In the genomic region with DNA sequence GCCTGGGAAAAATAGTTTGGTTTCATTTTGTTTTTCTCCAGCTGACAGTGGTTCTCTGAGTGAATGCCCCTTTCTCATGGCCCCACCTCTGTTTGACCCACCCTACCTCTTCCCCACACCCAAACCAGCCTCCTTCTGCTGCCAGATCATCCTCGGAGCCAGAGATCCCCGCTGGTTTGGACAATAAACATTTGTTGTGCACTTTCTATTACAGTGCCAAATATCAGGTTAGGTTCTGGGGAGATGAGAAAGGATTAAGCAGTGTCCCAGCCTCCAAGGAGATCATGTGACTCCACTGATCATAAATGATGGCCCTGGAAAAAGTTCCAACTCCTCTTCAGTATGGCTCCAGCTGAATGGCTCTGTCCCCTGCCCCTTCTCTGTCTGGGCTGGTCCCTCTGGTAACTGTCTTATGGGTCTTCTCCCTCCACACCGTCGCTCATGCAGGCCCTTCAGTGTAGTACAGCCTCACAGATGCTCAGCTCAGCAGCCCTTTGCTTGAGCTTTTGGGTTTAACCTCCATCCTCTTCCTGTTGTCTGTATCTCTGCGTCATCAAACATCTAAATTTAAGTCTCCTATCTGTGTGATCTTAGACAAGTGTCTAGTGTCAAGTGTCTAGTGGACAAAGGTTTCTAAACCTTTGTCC, we compare ENCODE assay signal across 8 cellular contexts. TPM values are rescaled to one million over a fixed set of nuclear protein-coding genes. Genes with fewer than 3 reads are reported as not detected.
DNase-seq lines count a peak whose midpoint lies in the region; ATAC-seq and TF ChIP-seq lines count a peak whose summit lies in the region.

No MANE protein-coding gene starts in this region.

- DNase-seq in HFFc6 (no peak), fibroblast of the aortic adventitia (ENCODE audit: low read depth) (peak; percentile 18), omental fat pad (ENCODE audit: low spot score) (no peak), NCI-H1930 (lab: John Stamatoyannopoulos, UW) (no peak), SIG-M5 treated with dmso at 0.1 percent for 504 hours (lab: John Stamatoyannopoulos, UW; ENCODE audit: unreplicated experiment) (no peak)
- peak; percentile 74 for DNase-seq in activated CD8-positive, alpha-beta T cell treated with anti-CD3 and anti-CD28 coated beads, Interleukin-2, amount 10 ng/mL, durations not matched to agents 7 days and 5 days
- DNase-seq in stimulated activated naive CD8-positive, alpha-beta T cell treated with anti-CD3 and anti-CD28 coated beads, Interleukin-15, amount 100 ng/mL, for 72 hours: peak in 1 of 2 donors; percentile 54

- peaks cover 3% of the 10 kb centered on the region for H3K27me3 Mint-ChIP-seq in HFFc6 (ENCODE audit: insufficient read depth)
- H3K27me3 Mint-ChIP-seq in activated CD8-positive, alpha-beta T cell treated with anti-CD3 and anti-CD28 coated beads, Interleukin-2, amount 10 ng/mL, durations not matched to agents 7 days and 5 days (ENCODE audit: low read depth): no peaks in the 10 kb centered on the region
- H3K27me3 Mint-ChIP-seq in stimulated activated naive CD8-positive, alpha-beta T cell treated with anti-CD3 and anti-CD28 coated beads, Interleukin-15, amount 100 ng/mL, for 72 hours: no peaks in the 10 kb centered on the region

- H3K4me1 Mint-ChIP-seq in HFFc6 (ENCODE audit: low read depth): peaks cover 45% of the 10 kb centered on the region
- peaks cover 93% of the 10 kb centered on the region for H3K4me1 Mint-ChIP-seq in activated CD8-positive, alpha-beta T cell treated with anti-CD3 and anti-CD28 coated beads, Interleukin-2, amount 10 ng/mL, durations not matched to agents 7 days and 5 days (ENCODE audit: low read depth)
- H3K4me1 Mint-ChIP-seq in stimulated activated naive CD8-positive, alpha-beta T cell treated with anti-CD3 and anti-CD28 coated beads, Interleukin-15, amount 100 ng/mL, for 72 hours: peaks cover 100% of the 10 kb centered on the region

- no peaks in the 10 kb centered on the region for H3K9me3 Mint-ChIP-seq in HFFc6
- H3K9me3 Mint-ChIP-seq in activated CD8-positive, alpha-beta T cell treated with anti-CD3 and anti-CD28 coated beads, Interleukin-2, amount 10 ng/mL, durations not matched to agents 7 days and 5 days (ENCODE audit: insufficient read depth): peaks cover 4% of the 10 kb centered on the region
- no peaks in the 10 kb centered on the region for H3K9me3 Mint-ChIP-seq in stimulated activated naive CD8-positive, alpha-beta T cell treated with anti-CD3 and anti-CD28 coated beads, Interleukin-15, amount 100 ng/mL, for 72 hours

- peak overlapping the region; percentile 76 for H3K4me3 Mint-ChIP-seq in HFFc6
- H3K4me3 Mint-ChIP-seq in activated CD8-positive, alpha-beta T cell treated with anti-CD3 and anti-CD28 coated beads, Interleukin-2, amount 10 ng/mL, durations not matched to agents 7 days and 5 days: peak overlapping the region; percentile 73
- peak overlapping the region; percentile 88 to 99 for H3K4me3 Mint-ChIP-seq in stimulated activated naive CD8-positive, alpha-beta T cell treated with anti-CD3 and anti-CD28 coated beads, Interleukin-15, amount 100 ng/mL, for 72 hours

- TF ChIP-seq CTCF in HFFc6 (IDR thresholded peaks at IDR 0.05): no peak
- TF ChIP-seq CTCF in fibroblast of the aortic adventitia (IDR thresholded peaks at IDR 0.05; ENCODE audit: insufficient read depth, low read length): no peak
- no peak for TF ChIP-seq CTCF in omental fat pad (IDR thresholded peaks at IDR 0.05)

- CTCF ChIA-PET in activated CD8-positive, alpha-beta T cell treated with anti-CD3 and anti-CD28 coated beads, Interleukin-2, amount 10 ng/mL, durations not matched to agents 7 days and 5 days (lab: Charles Lee): interaction anchor here (1.0 to 5.9 kb wide), 10 partner anchors 10 to 94 kb away, joined by 4 to 39 read pairs (median 8); no protein-coding TSS in a partner anchor

- peak; percentile 73 for ATAC-seq in activated CD8-positive, alpha-beta T cell treated with anti-CD3 and anti-CD28 coated beads, Interleukin-2, amount 10 ng/mL, durations not matched to agents 7 days and 5 days
- ATAC-seq in stimulated activated naive CD8-positive, alpha-beta T cell treated with anti-CD3 and anti-CD28 coated beads, Interleukin-15, amount 100 ng/mL, for 72 hours: peak; percentile 15
- ATAC-seq in omental fat pad (ENCODE audit: low FRiP score) (no peak), HG03565 (IDR thresholded peaks at IDR 0.05; ENCODE audit: unreplicated experiment) (no peak)

- no peaks in the 10 kb centered on the region for H3K36me3 Mint-ChIP-seq in HFFc6 (ENCODE audit: low read depth)
- H3K36me3 Mint-ChIP-seq in activated CD8-positive, alpha-beta T cell treated with anti-CD3 and anti-CD28 coated beads, Interleukin-2, amount 10 ng/mL, durations not matched to agents 7 days and 5 days (ENCODE audit: low read depth): peaks cover 25% of the 10 kb centered on the region

- H3K27ac Mint-ChIP-seq in HFFc6: peak overlapping the region; percentile 96
- H3K27ac Mint-ChIP-seq in activated CD8-positive, alpha-beta T cell treated with anti-CD3 and anti-CD28 coated beads, Interleukin-2, amount 10 ng/mL, durations not matched to agents 7 days and 5 days: peak overlapping the region; percentile 99
- H3K27ac Mint-ChIP-seq in stimulated activated naive CD8-positive, alpha-beta T cell treated with anti-CD3 and anti-CD28 coated beads, Interleukin-15, amount 100 ng/mL, for 72 hours: peak overlapping the region; percentile 98 to 99

- POLR2A ChIA-PET in activated CD8-positive, alpha-beta T cell treated with anti-CD3 and anti-CD28 coated beads, Interleukin-2, amount 10 ng/mL, durations not matched to agents 7 days and 5 days (lab: Charles Lee): interaction anchor here (0.6 to 3.5 kb wide), 16 partner anchors 10 to 205 kb away, joined by 3 to 32 read pairs (median 6); a partner anchor contains a TSS

- peak overlapping the region; percentile 22 for H3K4me3 ChIP-seq in fibroblast of the aortic adventitia (ENCODE audit: low read depth, low read length)

RNA-seq across cellular contexts. Expression of a gene that starts 17.1 kb away (rescaled TPM):
- total RNA-seq in HFFc6 (2021; fragmentation: NEBNext Ultra II Directional; extraction: Animal tissue kit (Norgen Biotek cat#: 25700)): 10 to 100 TPM; 21.1 to 39.2 (median 29.3) TPM
- 10 to 100 TPM; 55.1 to 57.1 TPM for total RNA-seq in activated CD8-positive, alpha-beta T cell treated with anti-CD3 and anti-CD28 coated beads, Interleukin-2, amount 10 ng/mL, durations not matched to agents 7 days and 5 days
- total RNA-seq in fibroblast of the aortic adventitia (ENCODE audit: low replicate concordance): 8.6 and 22.1 TPM in 2 replicates
- 100 to 1,000 TPM in 1 of 4 donors, 10 to 100 TPM in 3; 40.8 to 146 (median 50.1) TPM for total RNA-seq in omental fat pad

RNA-seq across cellular contexts. Expression of a gene that starts 44.3 kb away (rescaled TPM):
- 1 to 10 TPM in 3 of 6 experiments, under 1 TPM in 3; 0.73 to 1.4 (median 1.1) TPM for total RNA-seq in HFFc6 (2021; fragmentation: NEBNext Ultra II Directional; extraction: Animal tissue kit (Norgen Biotek cat#: 25700))
- total RNA-seq in activated CD8-positive, alpha-beta T cell treated with anti-CD3 and anti-CD28 coated beads, Interleukin-2, amount 10 ng/mL, durations not matched to agents 7 days and 5 days: 10 to 100 TPM; 36.9 to 38.1 TPM
- 3.3 and 9.3 TPM in 2 replicates for total RNA-seq in fibroblast of the aortic adventitia (ENCODE audit: low replicate concordance)
- 10 to 100 TPM; 14.8 to 68.5 (median 20.8) TPM for total RNA-seq in omental fat pad

Comparison
In these comparisons a context has a peak if more than half of its experiments do, and no peak if none do; other contexts are left out.
1. DNase-seq: peak in activated CD8-positive, alpha-beta T cell treated with anti-CD3 and anti-CD28 coated beads, Interleukin-2, amount 10 ng/mL, durations not matched to agents 7 days and 5 days (single experiment) and fibroblast of the aortic adventitia (single experiment); none in HFFc6 (single experiment), omental fat pad (single experiment), NCI-H1930 (0 of 2) and SIG-M5 treated with dmso at 0.1 percent for 504 hours (single experiment).
2. ATAC-seq: peak in activated CD8-positive, alpha-beta T cell treated with anti-CD3 and anti-CD28 coated beads, Interleukin-2, amount 10 ng/mL, durations not matched to agents 7 days and 5 days (single experiment) and stimulated activated naive CD8-positive, alpha-beta T cell treated with anti-CD3 and anti-CD28 coated beads, Interleukin-15, amount 100 ng/mL, for 72 hours (single experiment); none in omental fat pad (single experiment) and HG03565 (single experiment).
3. Peak in every context shown above with its lines, with median percentiles within 50 percentile points of each other: H3K27ac Mint-ChIP-seq and H3K4me3 Mint-ChIP-seq.